ENCODE assay signal across 1 cellular context in genomic region chr2:43227830-43228280, GRCh38.
TF ChIP-seq lines count a peak whose summit lies in the region.

No MANE protein-coding gene starts in this region.

TF ChIP-seq in HepG2, 621 proteins besides CTCF, POLR2A, EP300 and RAD21 (continued from another document and continues in another):
- TF ChIP-seq ZBTB40 (IDR thresholded peaks at IDR 0.05), result no peak
- TF ChIP-seq ZBTB40 (CRISPR knock-in tag; IDR thresholded peaks at IDR 0.05), result no peak
- no peak for TF ChIP-seq PRPF4 (IDR thresholded peaks at IDR 0.05; ENCODE audit: low read depth, low read length, poor library complexity, severe bottlenecking)
- no peak; the same call in 1 of the 2 replicates for TF ChIP-seq BATF2 (CRISPR knock-in tag; IDR thresholded peaks at IDR 0.05)
- no peak for TF ChIP-seq ZFP36L1 (CRISPR knock-in tag; IDR thresholded peaks at IDR 0.05)
- 0 out of 2 replicates have a peak, but pooled peaks have one; percentile 70 for TF ChIP-seq BORCS8-MEF2B (CRISPR knock-in tag; IDR thresholded peaks at IDR 0.05)
- no peak for TF ChIP-seq ZNF772 (CRISPR knock-in tag; IDR thresholded peaks at IDR 0.05)
- 0 out of 2 replicates have a peak, but pooled peaks have one; percentile 20 for TF ChIP-seq ZNF570 (CRISPR knock-in tag; IDR thresholded peaks at IDR 0.05; ENCODE audit: borderline replicate concordance)
- TF ChIP-seq THRA (CRISPR knock-in tag; IDR thresholded peaks at IDR 0.05; ENCODE audit: borderline replicate concordance), result no peak
- TF ChIP-seq ZNF557 (CRISPR knock-in tag; IDR thresholded peaks at IDR 0.05), result no peak
- no peak for TF ChIP-seq ATF7 (IDR thresholded peaks at IDR 0.05)
- TF ChIP-seq ATF7 (CRISPR knock-in tag; IDR thresholded peaks at IDR 0.05), result no peak
- no peak for TF ChIP-seq MIXL1 (CRISPR knock-in tag; IDR thresholded peaks at IDR 0.05)
- no peak for TF ChIP-seq TIGD3 (CRISPR knock-in tag; IDR thresholded peaks at IDR 0.05; ENCODE audit: borderline replicate concordance)
- TF ChIP-seq SMAD9 (CRISPR knock-in tag; IDR thresholded peaks at IDR 0.05), result no peak
- no peak for TF ChIP-seq ZNF333 (CRISPR knock-in tag; IDR thresholded peaks at IDR 0.05; ENCODE audit: borderline replicate concordance)
- TF ChIP-seq TAF1 (CRISPR knock-in tag; IDR thresholded peaks at IDR 0.05), result no peak
- no peak for TF ChIP-seq ARNTL (CRISPR knock-in tag; IDR thresholded peaks at IDR 0.05)
- no peak for TF ChIP-seq CREB1 (IDR thresholded peaks at IDR 0.05)
- no peak for TF ChIP-seq CREB1 (CRISPR knock-in tag; IDR thresholded peaks at IDR 0.05)
- TF ChIP-seq ADNP (CRISPR knock-in tag; IDR thresholded peaks at IDR 0.05), result no peak
- peak; percentile 13 for TF ChIP-seq CCAR2 (optimal IDR thresholded peaks at IDR 0.05; ENCODE audit: low read depth, low read length)
- TF ChIP-seq AHR (CRISPR knock-in tag; IDR thresholded peaks at IDR 0.05), result no peak
- TF ChIP-seq TEF (CRISPR knock-in tag; IDR thresholded peaks at IDR 0.05), result no peak
- no peak for TF ChIP-seq ERF (CRISPR knock-in tag; IDR thresholded peaks at IDR 0.05)
- TF ChIP-seq ZFX (CRISPR knock-in tag; IDR thresholded peaks at IDR 0.05; ENCODE audit: low read depth), result peak; percentile 39; the same call in 1 of the 2 replicates
- TF ChIP-seq ZNF101 (CRISPR knock-in tag; IDR thresholded peaks at IDR 0.05; ENCODE audit: borderline replicate concordance, low read depth), result no peak
- TF ChIP-seq ZNF616 (CRISPR knock-in tag; IDR thresholded peaks at IDR 0.05; ENCODE audit: low read depth), result no peak
- 0 out of 2 replicates have a peak, but pooled peaks have one; percentile 14 for TF ChIP-seq NAIF1 (CRISPR knock-in tag; IDR thresholded peaks at IDR 0.05; ENCODE audit: borderline replicate concordance)
- no peak for TF ChIP-seq NR2C2 (CRISPR knock-in tag; IDR thresholded peaks at IDR 0.05; ENCODE audit: borderline replicate concordance)
- 0 out of 2 replicates have a peak, but pooled peaks have one; percentile 87 for TF ChIP-seq SMYD3 (CRISPR knock-in tag; IDR thresholded peaks at IDR 0.05)
- TF ChIP-seq SOX5 (CRISPR knock-in tag; IDR thresholded peaks at IDR 0.05; ENCODE audit: borderline replicate concordance), result no peak
- no peak for TF ChIP-seq ZFYVE20 (CRISPR knock-in tag; IDR thresholded peaks at IDR 0.05; ENCODE audit: borderline replicate concordance, low read depth)
- no peak for TF ChIP-seq SALL2 (CRISPR knock-in tag; IDR thresholded peaks at IDR 0.05)
- TF ChIP-seq ZNF703 (CRISPR knock-in tag; IDR thresholded peaks at IDR 0.05; ENCODE audit: borderline replicate concordance), result 0 out of 2 replicates have a peak, but pooled peaks have one; percentile 22
- TF ChIP-seq ZNF354B (CRISPR knock-in tag; IDR thresholded peaks at IDR 0.05), result no peak; the same call in 1 of the 2 replicates
- TF ChIP-seq PRDM10 (CRISPR knock-in tag; IDR thresholded peaks at IDR 0.05; ENCODE audit: low read depth), result no peak; the same call in 1 of the 2 replicates
- TF ChIP-seq SAFB2 (CRISPR knock-in tag; IDR thresholded peaks at IDR 0.05; ENCODE audit: borderline replicate concordance, low read depth), result peak; percentile 81; the same call in 1 of the 2 replicates
- no peak for TF ChIP-seq DMTF1 (CRISPR knock-in tag; IDR thresholded peaks at IDR 0.05)
- no peak for TF ChIP-seq BRD4 (CRISPR knock-in tag; IDR thresholded peaks at IDR 0.05)
